ENCODE assay signal across 10 cellular contexts in the genomic region with DNA sequence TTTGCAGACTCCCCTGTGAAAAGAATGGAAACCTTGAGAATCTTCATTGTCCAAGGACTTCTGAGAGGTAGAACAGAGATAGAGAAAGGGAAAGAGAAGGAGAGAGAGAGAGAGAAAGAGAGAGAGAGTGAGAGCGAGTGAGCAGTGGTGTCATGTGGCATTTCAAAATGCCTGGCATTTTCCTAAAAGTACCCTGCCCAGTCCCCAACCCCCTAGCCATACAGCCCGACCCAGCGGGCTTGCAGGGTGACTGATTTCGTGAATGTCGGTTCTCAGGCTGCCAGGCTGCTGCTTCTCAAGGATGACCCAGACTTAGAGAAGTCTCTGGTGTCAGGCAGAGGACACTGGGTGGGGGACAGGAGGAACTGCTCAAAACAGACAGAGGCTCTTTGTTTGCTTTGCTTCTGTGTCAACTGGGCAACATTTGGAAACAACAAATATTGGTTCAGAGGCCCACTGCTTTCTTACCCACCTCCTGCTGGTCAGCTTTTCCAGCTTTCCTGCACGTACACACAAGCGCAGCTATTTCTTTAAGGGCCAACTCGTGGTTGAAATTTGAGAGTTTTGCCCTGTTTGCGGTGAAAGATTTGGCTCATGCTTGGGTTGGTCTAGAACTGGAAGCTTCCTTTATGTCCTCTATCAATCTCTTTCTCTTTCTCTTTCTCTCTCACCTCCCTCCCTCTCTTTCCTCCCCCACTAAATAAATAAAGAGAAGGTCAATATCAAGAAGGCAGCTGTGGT. TPM values are rescaled to one million over a fixed set of nuclear protein-coding genes. Genes with fewer than 3 reads are reported as not detected.
DNase-seq lines count a peak whose midpoint lies in the region; ATAC-seq and TF ChIP-seq lines count a peak whose summit lies in the region.
"Had no signal": no experiment of that assay in that cellular context is flagged by ENCODE, and none has a peak within 500 bp of the region (broad histone marks: within the 10 kb centered on the region; RNA-seq: fewer than 3 reads in every experiment).

No MANE protein-coding gene starts in this region.

- ATAC-seq in HG03439 (IDR thresholded peaks at IDR 0.05; ENCODE audit: unreplicated experiment), result no peak
- ATAC-seq: activated CD4-positive, CD25-positive, alpha-beta regulatory T cell treated with anti-CD3 and anti-CD28 coated beads, Interleukin-2, amount 50 U/mL, for 24 hours had no signal

- in situ Hi-C loops in astrocyte of the cerebellum (cut with HindIII; ENCODE audit: low sequenced_read_pairs), result no loop called here

- DNase-seq in COLO829 (ENCODE audit: low spot score) (peak; percentile 90), astrocyte of the cerebellum (ENCODE audit: low read depth) (peak; percentile 57), myocyte (ENCODE audit: low read depth) (peak; percentile 80), adrenal gland (no peak), activated gamma-delta T cell (lab: John Stamatoyannopoulos, UW) (no peak)
- DNase-seq in activated CD4-positive, alpha-beta T cell treated with anti-CD3 and anti-CD28 coated beads for 4 hours, result no peak

- peak overlapping the region; percentile 59 for H2AFZ ChIP-seq in KMS-11 (ENCODE audit: low read depth)

- H3K27me3 ChIP-seq in KMS-11 (ENCODE audit: insufficient read depth, low read depth) (no peaks in the 10 kb centered on the region), adrenal gland (no peaks in the 10 kb centered on the region)

- intact Hi-C loops in adrenal gland (cut with DNase I), result no loop called here

- H3K4me3 ChIP-seq in KMS-11 (IDR thresholded peaks at IDR 0.05; ENCODE audit: insufficient read depth, low read depth, low read length) (peak overlapping the region; percentile 79), astrocyte of the cerebellum (ENCODE audit: low read depth, low read length) (no peak overlapping the region), adrenal gland (no peak overlapping the region)
- H3K4me3 ChIP-seq: HAP-1 had no signal

- TF ChIP-seq CTCF in KMS-11 (conservative IDR thresholded peaks at IDR 0.05; ENCODE audit: low read depth, low read length), result no peak
- peak; percentile 27 for TF ChIP-seq CTCF in astrocyte of the cerebellum (IDR thresholded peaks at IDR 0.05; ENCODE audit: low read depth, low read length, missing control alignments)
- TF ChIP-seq CTCF in adrenal gland (IDR thresholded peaks at IDR 0.05), result no peak

- H3K27ac ChIP-seq in KMS-11, result peak overlapping the region; percentile 67
- H3K27ac ChIP-seq in adrenal gland, result no peak overlapping the region

- H3K36me3 ChIP-seq in KMS-11 (ENCODE audit: insufficient read depth) (no peaks in the 10 kb centered on the region), adrenal gland (replicated peaks in 1 of 2) (no peaks in the 10 kb centered on the region)
- H3K36me3 ChIP-seq: HAP-1 had no signal

- peak overlapping the region; percentile 37 for H3K9ac ChIP-seq in KMS-11

- no peaks in the 10 kb centered on the region for H3K9me3 ChIP-seq in adrenal gland (replicated peaks in 1 of 3)
- H3K9me3 ChIP-seq: HAP-1 had no signal

- no peaks in the 10 kb centered on the region for H4K20me1 ChIP-seq in KMS-11 (ENCODE audit: insufficient read depth)

- H3K79me2 ChIP-seq in KMS-11 (ENCODE audit: insufficient read depth, low read depth), result no peaks in the 10 kb centered on the region

- peaks cover 27% of the 10 kb centered on the region for H3K4me1 ChIP-seq in KMS-11 (ENCODE audit: low read depth, poor library complexity, severe bottlenecking)
- no peaks in the 10 kb centered on the region for H3K4me1 ChIP-seq in adrenal gland (replicated peaks in 1 of 2)
- H3K4me1 ChIP-seq: HAP-1 had no signal

- TF ChIP-seq POLR2A in adrenal gland (IDR thresholded peaks at IDR 0.05), result no peak

- 38 to 49% (median 44%) methylated on average over 9 of the region's 9 CpGs for WGBS in adrenal gland, 4 donors

- peak overlapping the region; percentile 57 for H3K4me2 ChIP-seq in KMS-11

RNA-seq across cellular contexts. Expression of a gene that starts 3.7 kb away (rescaled TPM):
- total RNA-seq in myocyte, result under 0.01 and 0.08 TPM in 2 replicates
- 0.58 TPM for polyA plus RNA-seq in myocyte (2012)
- 10 to 100 TPM in 2 of 8 donors, 1 to 10 TPM in 3, under 1 TPM in 2, not detected in 1; under 0.01 to 15.5 (median 2.2) TPM for total RNA-seq in adrenal gland
- 10 to 100 TPM in 1 of 3 donors, 1 to 10 TPM in 2; 1.9 to 12.3 (median 3.5) TPM for polyA plus RNA-seq in adrenal gland

Comparison
In these comparisons a context has a peak if more than half of its experiments do, and no peak if none do; other contexts are left out.
1. DNase-seq: peak in COLO829 (single experiment), astrocyte of the cerebellum (single experiment) and myocyte (single experiment); none in activated CD4-positive, alpha-beta T cell treated with anti-CD3 and anti-CD28 coated beads for 4 hours (0 of 2), adrenal gland (0 of 7) and activated gamma-delta T cell (single experiment).